Comparison of ENCODE assay signal across 17 cellular contexts in the genomic region with DNA sequence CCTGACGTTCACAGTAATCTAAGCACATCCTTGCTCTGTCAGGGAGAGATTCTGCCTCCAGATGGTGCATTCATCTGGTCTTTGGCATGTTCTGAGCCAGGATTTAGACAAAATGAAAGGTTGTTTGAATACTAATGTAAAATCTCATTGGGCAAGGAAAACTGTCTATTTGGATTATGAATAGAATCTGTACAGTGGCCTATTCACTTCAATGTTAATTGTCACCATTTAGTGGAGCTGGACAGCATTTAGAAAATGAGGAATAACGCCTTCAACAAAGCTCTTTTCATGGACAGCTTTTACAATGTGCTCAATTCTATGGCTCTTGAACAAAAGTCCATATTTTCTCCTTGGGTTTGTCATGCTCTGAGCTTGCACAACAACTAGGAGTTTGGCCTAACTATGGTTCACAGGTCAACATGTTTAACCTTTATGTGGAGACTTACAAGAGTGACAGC. TPM values are rescaled to one million over a fixed set of nuclear protein-coding genes. Genes with fewer than 3 reads are reported as not detected.
A peak's percentile ranks its signal among the peaks of the same experiment; 100 is the strongest.
DNase-seq lines count a peak whose midpoint lies in the region; ATAC-seq and TF ChIP-seq lines count a peak whose summit lies in the region.
"Had no signal": no experiment of that assay in that cellular context is flagged by ENCODE, and none has a peak within 500 bp of the region (broad histone marks: within the 10 kb centered on the region; RNA-seq: fewer than 3 reads in every experiment).

No MANE protein-coding gene starts in this region.

- CTCF ChIA-PET in MCF 10A (lab: Yijun Ruan, JAX), result interaction anchor here (0.7 to 1.1 kb wide), 5 partner anchors 13 to 151 kb away, joined by 3 to 5 read pairs (median 4); no protein-coding TSS in a partner anchor

- WGBS in heart left ventricle, 4 donors, result 72 to 75% (median 74%) methylated on average over 2 of the region's 2 CpGs

- DNase-seq in MCF 10A (ENCODE audit: unreplicated experiment), result no peak
- no peak for DNase-seq in breast epithelium (ENCODE audit: low spot score in 2 of 2)
- peak; percentile 55 for DNase-seq in choroid plexus epithelial cell (ENCODE audit: low read depth)
- peak; percentile 84 for DNase-seq in medulla oblongata (ENCODE audit: extremely low spot score)
- DNase-seq in heart left ventricle, result no peak
- DNase-seq in dermis blood vessel endothelial cell, result no peak
- no peak for DNase-seq in T1000 (lab: John Stamatoyannopoulos, UW)
- DNase-seq: activated CD4-positive, CD25-positive, alpha-beta regulatory T cell; activated CD8-positive, alpha-beta memory T cell treated with anti-CD3 and anti-CD28 coated beads, Interleukin-2, amount 10 ng/mL, durations not matched to agents 7 days and 5 days; activated naive CD4-positive, alpha-beta T cell; CD8-positive, alpha-beta memory T cell; effector CD8-positive, alpha-beta T cell; islet precursor cell; NCI-H1092 had no signal

- H3K4me3 ChIP-seq in breast epithelium (no peak overlapping the region), choroid plexus epithelial cell (ENCODE audit: low read depth, low read length) (no peak overlapping the region), heart left ventricle (no peak overlapping the region)

- H3K36me3 Mint-ChIP-seq in MCF 10A (ENCODE audit: insufficient read depth, unreplicated experiment), result no peaks in the 10 kb centered on the region
- H3K36me3 Mint-ChIP-seq: activated CD8-positive, alpha-beta memory T cell treated with anti-CD3 and anti-CD28 coated beads, Interleukin-2, amount 10 ng/mL, durations not matched to agents 7 days and 5 days; CD8-positive, alpha-beta memory T cell; IgD-negative memory B cell had no signal

- H3K36me3 ChIP-seq in breast epithelium, result no peaks in the 10 kb centered on the region
- H3K36me3 ChIP-seq in heart left ventricle, result no peaks in the 10 kb centered on the region

- TF ChIP-seq CTCF in MCF 10A (IDR thresholded peaks at IDR 0.05; ENCODE audit: unreplicated experiment), result no peak
- no peak for TF ChIP-seq CTCF in breast epithelium (IDR thresholded peaks at IDR 0.05)
- TF ChIP-seq CTCF in choroid plexus epithelial cell (conservative IDR thresholded peaks at IDR 0.05; ENCODE audit: low read depth, low read length), result peak; percentile 16
- no peak for TF ChIP-seq CTCF in heart left ventricle (IDR thresholded peaks at IDR 0.05)

- peak overlapping the region; percentile 95 for H3K27ac Mint-ChIP-seq in MCF 10A (ENCODE audit: low read depth, unreplicated experiment)
- H3K27ac Mint-ChIP-seq: activated CD8-positive, alpha-beta memory T cell treated with anti-CD3 and anti-CD28 coated beads, Interleukin-2, amount 10 ng/mL, durations not matched to agents 7 days and 5 days; CD8-positive, alpha-beta memory T cell; IgD-negative memory B cell; progenitor cell of endocrine pancreas had no signal

- H3K27me3 ChIP-seq in breast epithelium, result no peaks in the 10 kb centered on the region
- H3K27me3 ChIP-seq in heart left ventricle, result no peaks in the 10 kb centered on the region

- H3K9me3 ChIP-seq in breast epithelium (no peaks in the 10 kb centered on the region), heart left ventricle (no peaks in the 10 kb centered on the region)

- H3K27ac ChIP-seq in breast epithelium, result peak overlapping the region in 1 of 2 donors; percentile 41
- peak overlapping the region in 4 of 12 donors; percentile 25 to 69 (median 42) for H3K27ac ChIP-seq in heart left ventricle

- H3K27me3 Mint-ChIP-seq in MCF 10A (ENCODE audit: insufficient read depth, unreplicated experiment), result no peaks in the 10 kb centered on the region
- H3K27me3 Mint-ChIP-seq: activated CD8-positive, alpha-beta memory T cell treated with anti-CD3 and anti-CD28 coated beads, Interleukin-2, amount 10 ng/mL, durations not matched to agents 7 days and 5 days; IgD-negative memory B cell had no signal

- intact Hi-C loops in MCF 10A (cut with micrococcal nuclease) (no loop called here), breast epithelium (cut with DNase I; ENCODE audit: low total_unique reads) (no loop called here), heart left ventricle (cut with DNase I) (no loop called here)

- no peaks in the 10 kb centered on the region for H3K4me1 ChIP-seq in breast epithelium
- H3K4me1 ChIP-seq in heart left ventricle, result peaks cover 0 to 15% (median 0%) of the 10 kb centered on the region in 12 donors

- no TSS peak for BruUV-seq in MCF 10A (replicated peaks; lab: Mats Ljungman, UMichigan)

- POLR2A ChIA-PET in MCF 10A (lab: Yijun Ruan, JAX), result interaction anchor here (0.7 to 2.5 kb wide), 10 partner anchors 8 to 159 kb away, joined by 3 to 18 read pairs (median 4); a partner anchor contains a TSS

- no peak for ATAC-seq in heart left ventricle
- no peak for ATAC-seq in HG03135 (IDR thresholded peaks at IDR 0.05; ENCODE audit: unreplicated experiment)
- ATAC-seq: activated CD8-positive, alpha-beta memory T cell treated with anti-CD3 and anti-CD28 coated beads, Interleukin-2, amount 10 ng/mL, durations not matched to agents 7 days and 5 days had no signal

- H3K4me3 Mint-ChIP-seq in MCF 10A (ENCODE audit: unreplicated experiment), result no peak overlapping the region
- H3K4me3 Mint-ChIP-seq: activated CD8-positive, alpha-beta memory T cell treated with anti-CD3 and anti-CD28 coated beads, Interleukin-2, amount 10 ng/mL, durations not matched to agents 7 days and 5 days; CD8-positive, alpha-beta memory T cell; IgD-negative memory B cell had no signal

- peaks cover 53% of the 10 kb centered on the region for H3K4me1 Mint-ChIP-seq in MCF 10A (ENCODE audit: insufficient read depth, unreplicated experiment)
- H3K4me1 Mint-ChIP-seq: activated CD8-positive, alpha-beta memory T cell treated with anti-CD3 and anti-CD28 coated beads, Interleukin-2, amount 10 ng/mL, durations not matched to agents 7 days and 5 days; CD8-positive, alpha-beta memory T cell; IgD-negative memory B cell had no signal

- TF ChIP-seq POLR2A in breast epithelium (IDR thresholded peaks at IDR 0.05) (no peak), heart left ventricle (IDR thresholded peaks at IDR 0.05) (no peak)

- H3K9me3 Mint-ChIP-seq in MCF 10A (ENCODE audit: unreplicated experiment), result no peaks in the 10 kb centered on the region
- H3K9me3 Mint-ChIP-seq: CD8-positive, alpha-beta memory T cell; IgD-negative memory B cell had no signal

RNA-seq across cellular contexts. Expression of a gene that starts 28.9 kb away (rescaled TPM):
- total RNA-seq in MCF 10A (2022), result 27.2 and 34.8 TPM in 2 replicates
- 10 to 100 TPM; 11.4 to 65.4 (median 31.5) TPM for total RNA-seq in breast epithelium
- 1 to 10 TPM in 7 of 9 donors, under 1 TPM in 2; 0.86 to 7.7 (median 2.2) TPM for total RNA-seq in heart left ventricle
- polyA plus RNA-seq in heart left ventricle, result 1 to 10 TPM in 1 of 2 donors, under 1 TPM in 1; 0.51 to 1.5 TPM
- total RNA-seq in dermis blood vessel endothelial cell, result 115 and 151 TPM in 2 replicates
- total RNA-seq: activated CD8-positive, alpha-beta memory T cell treated with anti-CD3 and anti-CD28 coated beads, Interleukin-2, amount 10 ng/mL, durations not matched to agents 7 days and 5 days had no signal
- polyA plus RNA-seq: IgD-negative memory B cell had no signal

Comparison
In these comparisons a context has a peak if more than half of its experiments do, and no peak if none do; other contexts are left out.
1. DNase-seq: peak in choroid plexus epithelial cell (single experiment) and medulla oblongata (single experiment); none in MCF 10A (single experiment), breast epithelium (0 of 2), heart left ventricle (0 of 5), dermis blood vessel endothelial cell (single experiment) and T1000 (single experiment).